9 cellular contexts compared by ENCODE assay signal in the genomic region with DNA sequence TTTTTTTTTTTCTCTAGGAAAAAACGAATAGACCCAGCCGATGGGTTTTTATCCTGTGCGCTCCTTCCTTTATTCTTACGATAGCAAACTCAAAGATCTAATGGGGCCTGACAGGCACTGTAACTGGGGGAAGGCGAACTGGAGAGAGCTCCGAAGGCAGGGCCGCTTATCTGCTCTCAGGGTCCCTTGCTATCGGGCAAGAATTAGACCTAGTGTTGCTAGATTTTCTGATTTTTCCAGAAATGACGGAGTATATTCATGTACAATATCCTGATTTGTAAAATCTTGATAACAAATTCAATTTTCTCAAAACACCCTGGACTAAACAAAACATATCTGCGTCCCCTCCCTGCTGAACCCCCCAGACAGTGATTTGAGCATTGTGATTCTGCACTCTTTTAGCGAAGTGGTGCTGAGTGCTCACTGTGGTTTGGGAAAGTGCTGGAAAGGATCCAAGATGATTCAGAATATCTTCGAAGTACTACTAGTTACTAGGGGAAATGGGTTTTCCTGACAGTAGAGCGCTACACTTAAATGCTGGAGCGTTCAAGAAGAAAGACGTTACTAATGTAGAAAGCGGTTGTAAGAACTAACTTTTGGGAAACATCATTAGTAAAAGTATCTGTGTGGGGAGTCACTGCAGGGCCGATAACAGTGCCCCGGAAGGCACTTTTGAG. TPM values are rescaled to one million over a fixed set of nuclear protein-coding genes. Genes with fewer than 3 reads are reported as not detected.
DNase-seq lines count a peak whose midpoint lies in the region; ATAC-seq and TF ChIP-seq lines count a peak whose summit lies in the region.
"Had no signal": no experiment of that assay in that cellular context is flagged by ENCODE, and none has a peak within 500 bp of the region (broad histone marks: within the 10 kb centered on the region; RNA-seq: fewer than 3 reads in every experiment).

No MANE protein-coding gene starts in this region.

- 15 to 17% methylated on average over 18 of the region's 18 CpGs for WGBS in testis, 2 donors

- H3K4me3 ChIP-seq in testis, result peak overlapping the region; percentile 54 to 67

- H3K27ac ChIP-seq in C4-2B (peak overlapping the region; percentile 39; the same call in 1 of the 2 replicates), caudate nucleus (ENCODE audit: low read depth, low read length) (peak overlapping the region; percentile 72), testis (no peak overlapping the region)

- TF ChIP-seq CTCF in C4-2B (conservative IDR thresholded peaks at IDR 0.05) (no peak), testis (IDR thresholded peaks at IDR 0.05) (no peak)

- intact Hi-C loops in testis (cut with DNase I; ENCODE audit: low total_unique reads), result no loop called here

- ATAC-seq in left lobe of liver (peak; percentile 49), HG02884 (IDR thresholded peaks at IDR 0.05; ENCODE audit: unreplicated experiment) (no peak)

- TF ChIP-seq POLR2A in testis (IDR thresholded peaks at IDR 0.05), result no peak

- no peaks in the 10 kb centered on the region for H3K4me1 ChIP-seq in testis

- H3K9me3 ChIP-seq in testis, result no peaks in the 10 kb centered on the region

- peak; percentile 86 for DNase-seq in LHCN-M2 (ENCODE audit: low read depth)
- DNase-seq in caudate nucleus (lab: John Stamatoyannopoulos, UW), result peak in 5 of 61 donors; percentile 46 to 52 (median 52)
- no peak for DNase-seq in left lobe of liver (ENCODE audit: low spot score)
- no peak for DNase-seq in testis
- no peak for DNase-seq in NCI-H1694 treated with DMSO at 0.1 percent for 48 hours (lab: John Stamatoyannopoulos, UW)
- DNase-seq in effector CD4-positive, alpha-beta T cell, result no peak

- H3K27me3 ChIP-seq in testis, result no peaks in the 10 kb centered on the region

- H3K36me3 ChIP-seq in testis (ENCODE audit: low read depth, missing control alignments), result no peaks in the 10 kb centered on the region

RNA-seq across cellular contexts. Expression of gene STXBP6, which starts 0.7 kb away (rescaled TPM):
- total RNA-seq in LHCN-M2 (2014; rRNA removed) (36.0 and 40.2 TPM in 2 replicates), left lobe of liver (0.98 TPM), testis (10 to 100 TPM in 1 of 2 donors, 1 to 10 TPM in 1; 4.7 to 11.3 TPM)
- polyA plus RNA-seq in LHCN-M2 (2012), result 20.0 TPM
- 8.6 TPM for polyA plus RNA-seq in testis (ENCODE audit: insufficient read depth, low read depth, low replicate concordance)
- total RNA-seq: mononuclear cell had no signal

Comparison
In these comparisons a context has a peak if more than half of its experiments do, and no peak if none do; other contexts are left out.
1. H3K27ac ChIP-seq: peak in C4-2B (single experiment) and caudate nucleus (single experiment); none in testis (0 of 2).